Comparison of ENCODE assay signal across 7 cellular contexts in genomic region chr11:6611092-6612007, GRCh38. TPM values are rescaled to one million over a fixed set of nuclear protein-coding genes. Genes with fewer than 3 reads are reported as not detected.
DNase-seq lines count a peak whose midpoint lies in the region; ATAC-seq, FAIRE-seq and TF ChIP-seq lines count a peak whose summit lies in the region.

No MANE protein-coding gene starts in this region.

- peaks cover 28% of the 10 kb centered on the region for H3K4me1 ChIP-seq in PC-3 (ENCODE audit: insufficient read depth, low read length)

- TSS peak; percentile 24 for BruUV-seq in PC-3 (replicated peaks; lab: Mats Ljungman, UMichigan)

- peaks cover 0 to 3% (median 0%) of the 10 kb centered on the region in 5 experiments for H3K9me3 Mint-ChIP-seq in brain
- no peaks in the 10 kb centered on the region for H3K9me3 Mint-ChIP-seq in stimulated activated naive B cell treated with anti-CD40 and anti-IgM and Interleukin-4, amounts not matched to agents 10 μg/mL and 1 μg/mL and 100 μg/mL, for 72 hours

- TF ChIP-seq POLR2A in GM18526 (IDR thresholded peaks at IDR 0.05; ENCODE audit: extremely low read depth, insufficient read length), result peak; percentile 12
- TF ChIP-seq POLR2A in H54 (IDR thresholded peaks at IDR 0.05; ENCODE audit: low read depth, low read length), result no peak

- ATAC-seq in HG02610 (IDR thresholded peaks at IDR 0.05; ENCODE audit: unreplicated experiment) (peak; percentile 15), PC-3 (peak; percentile 19)
- peak; percentile 15 to 22 for ATAC-seq in stimulated activated naive B cell treated with anti-CD40 and anti-IgM and Interleukin-4, amounts not matched to agents 10 μg/mL and 1 μg/mL and 100 μg/mL, for 72 hours (replicated peaks)

- TF ChIP-seq CTCF in PC-3 (conservative IDR thresholded peaks at IDR 0.05; ENCODE audit: low read depth, low read length), result no peak
- TF ChIP-seq CTCF in brain (conservative IDR thresholded peaks at IDR 0.05), result no peak
- no peak for TF ChIP-seq CTCF in kidney epithelial cell (IDR thresholded peaks at IDR 0.05; ENCODE audit: insufficient read depth, low read length, poor library complexity, severe bottlenecking)

- H3K36me3 ChIP-seq in PC-3 (ENCODE audit: low read depth, low read length), result peaks cover 25% of the 10 kb centered on the region; the same call in 1 of the 2 replicates
- H3K36me3 ChIP-seq in kidney epithelial cell (ENCODE audit: control insufficient read depth, insufficient read depth, low read length), result peaks cover 7% of the 10 kb centered on the region

- no peak overlapping the region for H3K27ac ChIP-seq in PC-3 (ENCODE audit: low read length)

- H4K20me1 ChIP-seq in PC-3 (ENCODE audit: low read length), result no peaks in the 10 kb centered on the region

- intact Hi-C loops in PC-3 (cut with micrococcal nuclease), result loop anchor here (1.0 to 5.0 kb wide), 2 partner anchors 8 to 56 kb away; partner anchors contain the start of genes ILK and RRP8

- H3K4me3 ChIP-seq in PC-3 (ENCODE audit: low read length) (peak overlapping the region; percentile 85), kidney epithelial cell (ENCODE audit: low read depth, low read length) (peak overlapping the region; percentile 85)

- POLR2A ChIA-PET in PC-3 (lab: Charles Lee; ENCODE audit: unreplicated experiment), result interaction anchor here (0.6 to 0.7 kb wide), 2 partner anchors 72 to 80 kb away, joined by 3 to 5 read pairs; partner anchors contain the start of gene MRPL17

- H3K27me3 Mint-ChIP-seq in brain, result no peaks in the 10 kb centered on the region
- H3K27me3 Mint-ChIP-seq in stimulated activated naive B cell treated with anti-CD40 and anti-IgM and Interleukin-4, amounts not matched to agents 10 μg/mL and 1 μg/mL and 100 μg/mL, for 72 hours, result no peaks in the 10 kb centered on the region

- H3K9me3 ChIP-seq in PC-3 (ENCODE audit: low read length), result no peaks in the 10 kb centered on the region

- H3K79me2 ChIP-seq in PC-3 (ENCODE audit: low read length), result peaks cover 29% of the 10 kb centered on the region

- H3K27me3 ChIP-seq in PC-3 (ENCODE audit: low read length) (no peaks in the 10 kb centered on the region), kidney epithelial cell (ENCODE audit: control insufficient read depth, insufficient read depth, low read length) (no peaks in the 10 kb centered on the region)

- H3K4me1 Mint-ChIP-seq in brain, result peaks cover 20% of the 10 kb centered on the region
- H3K4me1 Mint-ChIP-seq in stimulated activated naive B cell treated with anti-CD40 and anti-IgM and Interleukin-4, amounts not matched to agents 10 μg/mL and 1 μg/mL and 100 μg/mL, for 72 hours, result peaks cover 40 to 44% of the 10 kb centered on the region in 2 donors

- H2AFZ ChIP-seq in PC-3 (ENCODE audit: low read length), result peak overlapping the region; percentile 40; the same call in 1 of the 2 replicates

- no peaks in the 10 kb centered on the region for H3K9me2 ChIP-seq in PC-3 (replicated peaks; ENCODE audit: low read length)

- H3K4me3 Mint-ChIP-seq in brain, result peak overlapping the region; percentile 89 to 96 (median 92)
- peak overlapping the region in 1 of 2 donors; percentile 93 for H3K4me3 Mint-ChIP-seq in stimulated activated naive B cell treated with anti-CD40 and anti-IgM and Interleukin-4, amounts not matched to agents 10 μg/mL and 1 μg/mL and 100 μg/mL, for 72 hours

- DNase-seq in PC-3 (no peak), kidney epithelial cell (ENCODE audit: low read depth) (no peak), H54 (ENCODE audit: insufficient read length, low spot score) (no peak)
- no peak for DNase-seq in stimulated activated naive B cell treated with anti-CD40 and anti-IgM and Interleukin-4, amounts not matched to agents 10 μg/mL and 1 μg/mL and 100 μg/mL, for 72 hours

- CTCF ChIA-PET in PC-3 (lab: Charles Lee), result no interaction called here

- H3K9ac ChIP-seq in PC-3 (ENCODE audit: low read length), result peak overlapping the region; percentile 80

- H3F3A ChIP-seq in PC-3 (ENCODE audit: low read length, unreplicated experiment), result peaks cover 3% of the 10 kb centered on the region

- peak overlapping the region; percentile 88 to 98 (median 91) for H3K27ac Mint-ChIP-seq in brain
- peak overlapping the region; percentile 94 for H3K27ac Mint-ChIP-seq in stimulated activated naive B cell treated with anti-CD40 and anti-IgM and Interleukin-4, amounts not matched to agents 10 μg/mL and 1 μg/mL and 100 μg/mL, for 72 hours

- peaks cover 45% of the 10 kb centered on the region for H3K36me3 Mint-ChIP-seq in brain
- peaks cover 43% of the 10 kb centered on the region in 2 donors for H3K36me3 Mint-ChIP-seq in stimulated activated naive B cell treated with anti-CD40 and anti-IgM and Interleukin-4, amounts not matched to agents 10 μg/mL and 1 μg/mL and 100 μg/mL, for 72 hours

- FAIRE-seq in H54 (lab: Jason Lieb, UNC), result no peak

- peak overlapping the region; percentile 85 for H3K4me2 ChIP-seq in PC-3 (ENCODE audit: low read length)

RNA-seq across cellular contexts. Expression of gene TAF10, which starts 0.7 kb away (rescaled TPM):
- total RNA-seq in PC-3 (2014; rRNA removed) (102 and 128 TPM in 2 replicates), kidney epithelial cell (57.2 and 66.1 TPM in 2 replicates)
- polyA plus RNA-seq in brain (ENCODE audit: insufficient read depth, low read depth, low replicate concordance), result 147 TPM

RNA-seq across cellular contexts. Expression of gene ILK, which starts 7.8 kb away (rescaled TPM):
- total RNA-seq in PC-3 (2014; rRNA removed) (73.0 and 73.9 TPM in 2 replicates), kidney epithelial cell (154 and 156 TPM in 2 replicates)
- 91.0 TPM for polyA plus RNA-seq in brain (ENCODE audit: insufficient read depth, low read depth, low replicate concordance)

RNA-seq across cellular contexts. Expression of gene TPP1, which starts 7.9 kb away (rescaled TPM):
- 21.6 and 48.3 TPM in 2 replicates for total RNA-seq in PC-3 (2014; rRNA removed)
- polyA plus RNA-seq in brain (ENCODE audit: insufficient read depth, low read depth, low replicate concordance), result 123 TPM
- 72.4 and 77.7 TPM in 2 replicates for total RNA-seq in kidney epithelial cell

RNA-seq across cellular contexts. Expression of gene RRP8, which starts 7.9 kb away (rescaled TPM):
- 15.1 and 16.9 TPM in 2 replicates for total RNA-seq in PC-3 (2014; rRNA removed)
- polyA plus RNA-seq in brain (ENCODE audit: insufficient read depth, low read depth, low replicate concordance), result 12.9 TPM
- total RNA-seq in kidney epithelial cell, result 13.7 and 26.4 TPM in 2 replicates

RNA-seq across cellular contexts. Expression of gene DCHS1, which starts 44.3 kb away (rescaled TPM):
- total RNA-seq in PC-3 (2014; rRNA removed), result under 0.01 TPM in 1 of 2 replicates, not detected in the other
- 23.4 TPM for polyA plus RNA-seq in brain (ENCODE audit: insufficient read depth, low read depth, low replicate concordance)
- total RNA-seq in kidney epithelial cell, result 15.5 and 20.7 TPM in 2 replicates
